In the genomic region with DNA sequence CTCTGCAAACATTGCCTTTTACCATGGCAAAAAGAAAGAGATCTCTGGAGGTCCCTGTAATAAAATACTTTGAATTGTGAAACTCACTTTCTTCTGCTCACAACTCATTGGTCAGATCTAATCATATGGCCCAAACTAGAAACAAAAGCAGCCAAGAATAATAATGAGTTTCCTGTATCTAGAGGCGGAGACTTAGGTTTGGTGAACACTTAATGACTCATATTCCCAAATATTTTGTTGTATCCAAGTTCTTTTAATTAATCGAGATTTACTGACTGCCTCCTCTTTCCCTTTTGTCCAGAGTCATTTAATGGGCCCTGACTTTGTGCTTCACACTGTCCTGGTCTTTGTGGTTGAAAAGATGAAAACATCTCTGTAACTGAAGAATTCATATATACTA, we compare ENCODE assay signal across 14 cellular contexts.
DNase-seq lines count a peak whose midpoint lies in the region; ATAC-seq and TF ChIP-seq lines count a peak whose summit lies in the region.
"Had no signal": no experiment of that assay in that cellular context is flagged by ENCODE, and none has a peak within 500 bp of the region (broad histone marks: within the 10 kb centered on the region; RNA-seq: fewer than 3 reads in every experiment).

No MANE protein-coding gene starts in this region.

- H3K27ac ChIP-seq in GM23248 (peak overlapping the region; percentile 95), SJSA1 (peak overlapping the region; percentile 93)

- no peaks in the 10 kb centered on the region for H3K36me3 ChIP-seq in GM23248 (ENCODE audit: low read depth)
- H3K36me3 ChIP-seq in SJSA1 = no peaks in the 10 kb centered on the region
- H3K36me3 ChIP-seq in BE2C = no peaks in the 10 kb centered on the region

- in situ Hi-C loops in GM23248 (cut with MboI) = no loop called here

- ATAC-seq in GM18511 (IDR thresholded peaks at IDR 0.05; ENCODE audit: unreplicated experiment) = no peak
- ATAC-seq: effector memory CD8-positive, alpha-beta T cell had no signal

- peaks cover 5% of the 10 kb centered on the region for H3K36me3 Mint-ChIP-seq in type B pancreatic cell

- peaks cover 21% of the 10 kb centered on the region for H3K4me1 ChIP-seq in GM23248 (ENCODE audit: insufficient read depth)
- peaks cover 22% of the 10 kb centered on the region for H3K4me1 ChIP-seq in SJSA1 (replicated peaks)
- H3K4me1 ChIP-seq in BE2C = no peaks in the 10 kb centered on the region

- H2AFZ ChIP-seq in GM23248 = no peak overlapping the region

- TF ChIP-seq CTCF in type B pancreatic cell (conservative IDR thresholded peaks at IDR 0.05) (no peak), BE2C (IDR thresholded peaks at IDR 0.05; ENCODE audit: low read depth, low read length) (no peak)

- no peaks in the 10 kb centered on the region for H3K9me3 Mint-ChIP-seq in type B pancreatic cell
- H3K9me3 Mint-ChIP-seq: activated B cell treated with CpG ODN at 0.5 μM for 24 hours; effector memory CD8-positive, alpha-beta T cell; H9 had no signal

- H3K4me2 ChIP-seq in GM23248 (ENCODE audit: unreplicated experiment) = peak overlapping the region; percentile 59

- H3F3A ChIP-seq in GM23248 (ENCODE audit: insufficient read depth) = peaks cover 22% of the 10 kb centered on the region

- H3K9me2 ChIP-seq in GM23248 (ENCODE audit: insufficient read depth) = no peaks in the 10 kb centered on the region

- H3K27me3 ChIP-seq in GM23248 (replicated peaks; ENCODE audit: insufficient read depth) (no peaks in the 10 kb centered on the region), SJSA1 (replicated peaks) (no peaks in the 10 kb centered on the region), BE2C (no peaks in the 10 kb centered on the region)

- H3K9ac ChIP-seq in GM23248 = peak overlapping the region; percentile 68

- peak overlapping the region; percentile 31; the same call in 1 of the 2 replicates for H3K4me3 ChIP-seq in GM23248
- no peak overlapping the region for H3K4me3 ChIP-seq in SJSA1
- H3K4me3 ChIP-seq in BE2C (ENCODE audit: low read depth, low read length) = no peak overlapping the region

- peak; percentile 85 for DNase-seq in GM23248
- peak in 1 of 2 experiments; percentile 94 for DNase-seq in SJSA1 (ENCODE audit: low read depth in 1 of 2, low spot score in 2 of 2)
- DNase-seq in fibroblast of peridontal ligament (ENCODE audit: extremely low read depth) = peak; percentile 95
- DNase-seq in pulmonary artery endothelial cell (ENCODE audit: low read depth, low spot score) = peak; percentile 30
- DNase-seq in nucleus accumbens (lab: John Stamatoyannopoulos, UW) = no peak
- DNase-seq in type B pancreatic cell (ENCODE audit: extremely low spot score, unreplicated experiment) = no peak
- DNase-seq in BE2C = no peak
- DNase-seq: activated B cell treated with CpG ODN at 0.5 μM for 24 hours; activated gamma-delta T cell; effector memory CD8-positive, alpha-beta T cell; H9; NCI-H1105 treated with DMSO at 0.1 percent for 48 hours; stimulated activated CD4-positive, alpha-beta T cell treated with anti-CD3 and anti-CD28 coated beads, Interleukin-15, amount 100 ng/mL, for 24 hours had no signal

- no peak overlapping the region for H3K27ac Mint-ChIP-seq in type B pancreatic cell
- H3K27ac Mint-ChIP-seq: activated B cell treated with CpG ODN at 0.5 μM for 24 hours; effector memory CD8-positive, alpha-beta T cell; H9 had no signal

- H3K4me3 Mint-ChIP-seq in type B pancreatic cell = no peak overlapping the region
- H3K4me3 Mint-ChIP-seq: activated B cell treated with CpG ODN at 0.5 μM for 24 hours; effector memory CD8-positive, alpha-beta T cell; H9 had no signal

- H3K4me1 Mint-ChIP-seq in type B pancreatic cell (ENCODE audit: unreplicated experiment) = peaks cover 11% of the 10 kb centered on the region
- H3K4me1 Mint-ChIP-seq: activated B cell treated with CpG ODN at 0.5 μM for 24 hours, H9 had no signal

- H3K27me3 Mint-ChIP-seq in type B pancreatic cell = no peaks in the 10 kb centered on the region
- H3K27me3 Mint-ChIP-seq: activated B cell treated with CpG ODN at 0.5 μM for 24 hours; effector memory CD8-positive, alpha-beta T cell had no signal

- no peaks in the 10 kb centered on the region for H3K79me2 ChIP-seq in GM23248 (ENCODE audit: insufficient read depth)

- H4K20me1 ChIP-seq in GM23248 (ENCODE audit: insufficient read depth) = no peaks in the 10 kb centered on the region

- WGBS in GM23248 (ENCODE audit: low coverage in 1 of 2, low lambda C conversion rate in 2 of 2, missing lambda C conversion rate in 2 of 2), 2 experiments = 5 to 11% methylated on average over 2 of the region's 2 CpGs

- H3K9me3 ChIP-seq in GM23248 (ENCODE audit: low read depth) (no peaks in the 10 kb centered on the region), SJSA1 (replicated peaks) (no peaks in the 10 kb centered on the region), BE2C (no peaks in the 10 kb centered on the region)

Comparison
In these comparisons a context has a peak if more than half of its experiments do, and no peak if none do; other contexts are left out.
1. DNase-seq: peak in GM23248 (single experiment), fibroblast of peridontal ligament (single experiment) and pulmonary artery endothelial cell (single experiment); none in nucleus accumbens (0 of 56), type B pancreatic cell (single experiment) and BE2C (single experiment).